Comparison of ENCODE assay signal across 8 cellular contexts in genomic region chr2:131527131-131528001, GRCh38. TPM values are rescaled to one million over a fixed set of nuclear protein-coding genes. Genes with fewer than 3 reads are reported as not detected.
DNase-seq lines count a peak whose midpoint lies in the region; ATAC-seq and TF ChIP-seq lines count a peak whose summit lies in the region.
"Not testable (repeated sequence)": the region's sequence is repeated elsewhere in the genome, so short reads cannot be mapped to it uniquely, and the experiment has no call there.

CCDC74A (plus strand) TSS chr2:131527888; CDS start chr2:131527971, 83 bp downstream.

- H3K9me2 ChIP-seq in GM23338 (ENCODE audit: insufficient read depth) = not testable (repeated sequence)

- peak within 1 kb of the TSS; percentile 72; the same call in 1 of the 2 replicates for H2AFZ ChIP-seq in GM23338

- peak; percentile 83 for ATAC-seq in GM23338
- ATAC-seq in naive B cell (ENCODE audit: low read depth in 2 of 2) = peak; percentile 93 to 94

- H3K27me3 Mint-ChIP-seq in GM23338 (ENCODE audit: insufficient read depth, low read depth, poor library complexity) = peaks cover 10% of the 10 kb centered on the region
- not testable (repeated sequence) for H3K27me3 Mint-ChIP-seq in naive B cell

- H3K4me3 ChIP-seq in GM23338 (peak within 1 kb of the TSS; percentile 57), Peyer's patch (peak within 1 kb of the TSS; percentile 25 to 49 (median 40))
- H3K4me3 ChIP-seq in Jurkat, Clone E6-1 (ENCODE audit: low read length) = peak within 1 kb of the TSS; percentile 55

- TF ChIP-seq POLR2A in Peyer's patch (IDR thresholded peaks at IDR 0.05); erythroblast (IDR thresholded peaks at IDR 0.05; ENCODE audit: low read length): not testable (repeated sequence)

- not testable (repeated sequence) for TF ChIP-seq CTCF in GM23338 (conservative IDR thresholded peaks at IDR 0.05; ENCODE audit: low read depth in 2 of 2); Peyer's patch (IDR thresholded peaks at IDR 0.05)

- H3K27ac ChIP-seq in GM23338 (ENCODE audit: low read depth); Peyer's patch: not testable (repeated sequence)

- not testable (repeated sequence) for H3K4me1 Mint-ChIP-seq in GM23338
- peaks cover 3 to 15% (median 5%) of the 10 kb centered on the region in 3 donors for H3K4me1 Mint-ChIP-seq in naive B cell

- H3K36me3 ChIP-seq in GM23338 (ENCODE audit: insufficient read depth); Peyer's patch: not testable (repeated sequence)

- H3K4me2 ChIP-seq in GM23338 = peak within 1 kb of the TSS; percentile 79

- H3K4me3 Mint-ChIP-seq in GM23338 (peak within 1 kb of the TSS; percentile 82), naive B cell (peak within 1 kb of the TSS; percentile 82 to 95 (median 92))

- not testable (repeated sequence) for H4K20me1 ChIP-seq in GM23338 (replicated peaks; ENCODE audit: insufficient read depth)

- not testable (repeated sequence) for H3K79me2 ChIP-seq in GM23338 (replicated peaks; ENCODE audit: insufficient read depth)

- DNase-seq in DMS53 (lab: John Stamatoyannopoulos, UW) = peak; percentile 73
- peak; percentile 75 for DNase-seq in GM23338 (ENCODE audit: low spot score)
- peak; percentile 32 for DNase-seq in Jurkat, Clone E6-1 (ENCODE audit: low read depth, low spot score)
- DNase-seq in Peyer's patch = peak; percentile 67 to 92 (median 77)
- DNase-seq in activated T-cell treated with anti-CD3 and anti-CD28 coated beads for 4 hours = peak; percentile 67
- DNase-seq in erythroblast (lab: John Stamatoyannopoulos, UW) = peak; percentile 65 to 73
- DNase-seq in naive B cell = peak; percentile 78
- peak; percentile 35 to 64 for DNase-seq in stimulated activated CD8-positive, alpha-beta memory T cell treated with anti-CD3 and anti-CD28 coated beads, Interleukin-4, amount 100 ng/mL, for 1 hour (ENCODE audit: low read depth in 2 of 2, low spot score in 1 of 2)

- not testable (repeated sequence) for H3F3A ChIP-seq in GM23338 (replicated peaks; ENCODE audit: low read depth)

- not testable (repeated sequence) for H3K36me3 Mint-ChIP-seq in GM23338 (ENCODE audit: low read depth); naive B cell

- not testable (repeated sequence) for H3K27me3 ChIP-seq in GM23338 (ENCODE audit: insufficient read depth); Peyer's patch

- not testable (repeated sequence) for H3K9me3 ChIP-seq in Peyer's patch

- H3K9me3 Mint-ChIP-seq in GM23338, naive B cell: not testable (repeated sequence)

- H3K4me1 ChIP-seq in GM23338 (ENCODE audit: insufficient read depth); Peyer's patch: not testable (repeated sequence)

- H3K27ac Mint-ChIP-seq in GM23338 = not testable (repeated sequence)
- H3K27ac Mint-ChIP-seq in naive B cell = peak within 1 kb of the TSS in 5 of 6 donors; percentile 70 to 93 (median 86)

RNA-seq across cellular contexts. Expression of gene CCDC74A, which starts in this region (rescaled TPM):
- total RNA-seq in GM23338 (2014; rRNA removed; shearing (Covaris generic)) = 47.8 and 64.6 TPM in 2 replicates
- polyA plus RNA-seq in GM23338 (2016; fragmentation: Nextera tagmentation; extraction: Ambion mirVana) (15.9 and 16.5 TPM in 2 replicates), naive B cell (ENCODE audit: low read depth in 6 of 6) (under 1 TPM in 2 of 6 donors, not detected in 4; 0.27 TPM)
- 27.2 TPM for polyA plus RNA-seq in Jurkat, Clone E6-1 (2012; ENCODE audit: insufficient read depth, insufficient read length)
- total RNA-seq in Peyer's patch = 1 to 10 TPM in 1 of 4 donors, not detected in 3; 1.6 TPM

Comparison
In these comparisons a context has a peak if more than half of its experiments do, and no peak if none do; other contexts are left out.
1. RNA of gene CCDC74A (total RNA-seq): 47.8 to 64.6 TPM in GM23338; 1.6 TPM in Peyer's patch; every median in the first group is over 10 times any median in the second.
2. RNA of gene CCDC74A (polyA plus RNA-seq): 15.9 to 16.5 TPM in GM23338; 0.27 TPM in naive B cell; every median in the first group is over 10 times any median in the second.
3. Peak in DNase-seq and ATAC-seq in naive B cell; RNA of the gene not detected or under 1 TPM.
4. Peak in every context shown above with its lines, with median percentiles within 50 percentile points of each other: DNase-seq and H3K4me3 ChIP-seq.